In genomic region chr17:15944720-15945492, GRCh38 we compare ENCODE assay signal across 8 cellular contexts. TPM values are rescaled to one million over a fixed set of nuclear protein-coding genes. Genes with fewer than 3 reads are reported as not detected.
DNase-seq lines count a peak whose midpoint lies in the region; ATAC-seq and TF ChIP-seq lines count a peak whose summit lies in the region.

Gene ADORA2B (plus strand): TSS chr17:15945130. CDS start chr17:15945249, 119 bp downstream.

- H3K4me3 ChIP-seq in fibroblast of pulmonary artery (replicated peaks; ENCODE audit: low read depth, low read length) (peak within 1 kb of the TSS; percentile 89), thyroid gland (replicated peaks in 1 of 3) (peak within 1 kb of the TSS; percentile 25 to 32 (median 25))

- peaks cover 11 to 22% of the 10 kb centered on the region in 2 donors for H3K4me1 ChIP-seq in thyroid gland

- no peaks in the 10 kb centered on the region for H3K27me3 ChIP-seq in thyroid gland

- no peak within 1 kb of the TSS for H3K27ac ChIP-seq in thyroid gland

- intact Hi-C loops in thyroid gland (cut with DNase I): no loop called here

- no peak within 1 kb of the TSS for H3K27ac Mint-ChIP-seq in activated T-cell treated with anti-CD3 and anti-CD28 coated beads, Interleukin-2, amount 50 U/mL, for 72 hours
- peak within 1 kb of the TSS in 2 of 10 donors; percentile 66 to 82 for H3K27ac Mint-ChIP-seq in naive thymus-derived CD8-positive, alpha-beta T cell

- H3K27me3 Mint-ChIP-seq in activated T-cell treated with anti-CD3 and anti-CD28 coated beads, Interleukin-2, amount 50 U/mL, for 72 hours (ENCODE audit: low read depth): peaks cover 40% of the 10 kb centered on the region
- peaks cover 17 to 36% (median 21%) of the 10 kb centered on the region in 5 donors for H3K27me3 Mint-ChIP-seq in naive thymus-derived CD8-positive, alpha-beta T cell

- peaks cover 7% of the 10 kb centered on the region for H3K4me1 Mint-ChIP-seq in activated T-cell treated with anti-CD3 and anti-CD28 coated beads, Interleukin-2, amount 50 U/mL, for 72 hours (ENCODE audit: low read depth)
- H3K4me1 Mint-ChIP-seq in naive thymus-derived CD8-positive, alpha-beta T cell: peaks cover 7 to 20% (median 11%) of the 10 kb centered on the region in 4 donors

- TF ChIP-seq POLR2A in thyroid gland (IDR thresholded peaks at IDR 0.05): no peak

- no peaks in the 10 kb centered on the region for H3K36me3 Mint-ChIP-seq in activated T-cell treated with anti-CD3 and anti-CD28 coated beads, Interleukin-2, amount 50 U/mL, for 72 hours (ENCODE audit: insufficient read depth in 2 of 2)
- no peaks in the 10 kb centered on the region for H3K36me3 Mint-ChIP-seq in naive thymus-derived CD8-positive, alpha-beta T cell

- ATAC-seq in HG02610 (IDR thresholded peaks at IDR 0.05; ENCODE audit: unreplicated experiment): peak; percentile 45
- ATAC-seq in activated T-cell treated with anti-CD3 and anti-CD28 coated beads, Interleukin-2, amount 50 U/mL, for 72 hours (replicated peaks in 1 of 2): peak; percentile 81 to 86
- ATAC-seq in naive thymus-derived CD8-positive, alpha-beta T cell: peak; percentile 70 to 79

- TF ChIP-seq CTCF in fibroblast of pulmonary artery (IDR thresholded peaks at IDR 0.05; ENCODE audit: low read length, missing control alignments): peak; percentile 23
- TF ChIP-seq CTCF in thyroid gland (IDR thresholded peaks at IDR 0.05): peak in 3 of 6 experiments; percentile 36 to 59 (median 46)

- no peaks in the 10 kb centered on the region for H3K36me3 ChIP-seq in thyroid gland

- no peaks in the 10 kb centered on the region for H3K9me3 Mint-ChIP-seq in activated T-cell treated with anti-CD3 and anti-CD28 coated beads, Interleukin-2, amount 50 U/mL, for 72 hours
- H3K9me3 Mint-ChIP-seq in naive thymus-derived CD8-positive, alpha-beta T cell: peaks cover 0 to 2% (median 0%) of the 10 kb centered on the region in 9 donors

- POLR2A ChIA-PET in naive thymus-derived CD8-positive, alpha-beta T cell (lab: Charles Lee): interaction anchor here (0.9 to 2.1 kb wide), 4 partner anchors 20 to 54 kb away, joined by 3 to 14 read pairs (median 4); partner anchors contain the start of genes TTC19 and ZSWIM7

- DNase-seq in ELF-1 (ENCODE audit: low read depth, low spot score) (peak; percentile 83), NOMO-1 treated with dmso at 0.1 percent for 144 hours (lab: John Stamatoyannopoulos, UW; ENCODE audit: unreplicated experiment) (peak; percentile 60), fibroblast of pulmonary artery (ENCODE audit: low read depth) (peak; percentile 88), thyroid gland (peak; percentile 54 to 55), inferior parietal cortex (ENCODE audit: extremely low spot score) (no peak)
- peak; percentile 69 to 70 for DNase-seq in activated T-cell treated with anti-CD3 and anti-CD28 coated beads, Interleukin-2, amount 50 U/mL, for 72 hours
- peak in 6 of 10 donors; percentile 18 to 39 (median 29) for DNase-seq in naive thymus-derived CD8-positive, alpha-beta T cell

- H3K4me3 Mint-ChIP-seq in activated T-cell treated with anti-CD3 and anti-CD28 coated beads, Interleukin-2, amount 50 U/mL, for 72 hours: peak within 1 kb of the TSS; percentile 82 to 85
- H3K4me3 Mint-ChIP-seq in naive thymus-derived CD8-positive, alpha-beta T cell: peak within 1 kb of the TSS; percentile 77 to 95 (median 86)

- 0 to 13% methylated on average over 3 to 6 of the region's 90 CpGs for WGBS in thyroid gland, 2 donors

- no peaks in the 10 kb centered on the region for H3K9me3 ChIP-seq in thyroid gland

RNA-seq across cellular contexts. Expression of gene ADORA2B, which starts in this region (rescaled TPM):
- total RNA-seq in activated T-cell treated with anti-CD3 and anti-CD28 coated beads, Interleukin-2, amount 50 U/mL, for 72 hours: 1 to 10 TPM in 1 of 2 donors, under 1 TPM in 1; 0.76 to 1.2 TPM
- total RNA-seq in naive thymus-derived CD8-positive, alpha-beta T cell: not detected
- polyA plus RNA-seq in naive thymus-derived CD8-positive, alpha-beta T cell: 1 to 10 TPM in 1 of 3 donors, under 1 TPM in 2; 0.23 to 2.2 (median 0.57) TPM
- not detected for total RNA-seq in thyroid gland

Comparison
In these comparisons a context has a peak if more than half of its experiments do, and no peak if none do; other contexts are left out.
1. Peak in DNase-seq and H3K4me3 ChIP-seq in thyroid gland; RNA of the gene not detected or under 1 TPM.